Comparison of ENCODE assay signal across 8 cellular contexts in genomic region chr15:60479711-60480110, GRCh38.
DNase-seq lines count a peak whose midpoint lies in the region; ATAC-seq lines count a peak whose summit lies in the region.

No MANE protein-coding gene starts in this region.

- H3K36me3 ChIP-seq in rectal smooth muscle tissue (ENCODE audit: control insufficient read depth, insufficient read depth, low read length) = peaks cover 3% of the 10 kb centered on the region

- peak overlapping the region; percentile 97 for H3K4me3 ChIP-seq in rectal smooth muscle tissue (ENCODE audit: low read length)

- no peak overlapping the region for H3K9ac ChIP-seq in rectal smooth muscle tissue (ENCODE audit: low read length)

- H3K27me3 ChIP-seq in rectal smooth muscle tissue (ENCODE audit: control insufficient read depth, insufficient read depth, low read length) = no peaks in the 10 kb centered on the region

- H3K27ac ChIP-seq in epithelial cell of prostate (peak overlapping the region; percentile 78), rectal smooth muscle tissue (ENCODE audit: low read depth, low read length) (peak overlapping the region; percentile 97)

- ATAC-seq in GM18907 (IDR thresholded peaks at IDR 0.05; ENCODE audit: unreplicated experiment) (peak; percentile 4), HG03095 (IDR thresholded peaks at IDR 0.05; ENCODE audit: unreplicated experiment) (no peak)

- peaks cover 21% of the 10 kb centered on the region for H3K4me1 ChIP-seq in rectal smooth muscle tissue (ENCODE audit: control insufficient read depth, insufficient read depth, low read length)

- DNase-seq in RPMI8226 (peak; percentile 52), epithelial cell of prostate (ENCODE audit: low read depth, low spot score) (no peak), GOT3 (lab: John Stamatoyannopoulos, UW) (no peak), NCI-H2029 treated with DMSO at 0.1 percent for 48 hours (lab: John Stamatoyannopoulos, UW) (no peak), hepatic stellate cell (ENCODE audit: low spot score) (no peak)
